ENCODE assay signal across 27 cellular contexts in the genomic region with DNA sequence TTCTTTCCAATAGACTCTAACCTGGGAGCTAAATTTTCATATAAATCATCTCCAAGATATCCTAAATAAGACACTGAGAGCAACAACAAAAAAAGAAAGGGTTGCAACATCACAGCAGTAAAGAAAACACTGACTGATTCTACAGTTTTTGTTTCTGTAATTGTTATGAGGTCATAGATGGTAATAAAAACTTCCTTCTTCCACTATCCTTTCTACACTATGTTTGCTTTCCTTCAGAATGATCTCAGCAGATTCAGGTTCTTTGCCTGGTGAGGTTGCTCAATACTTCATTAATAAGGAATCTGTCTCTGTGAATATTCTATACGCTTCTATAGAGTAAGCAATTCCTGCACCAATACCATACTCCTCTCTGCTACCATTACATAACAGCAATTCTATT.
"Had no signal": no experiment of that assay in that cellular context is flagged by ENCODE, and none has a peak within 500 bp of the region (broad histone marks: within the 10 kb centered on the region; RNA-seq: fewer than 3 reads in every experiment).

No MANE protein-coding gene starts in this region.

- H3K9ac ChIP-seq: neural progenitor cell had no signal

- FAIRE-seq: urothelium cell line had no signal

- DNase-seq: activated CD4-positive, alpha-beta T cell treated with anti-CD3 and anti-CD28 coated beads for 1 hour; activated CD4-positive, alpha-beta T cell treated with anti-CD3 and anti-CD28 coated beads, Interleukin-2, amount 50 U/mL, for 1 hour; activated CD8-positive, alpha-beta T cell treated with anti-CD3 and anti-CD28 coated beads, Interleukin-2, amount 10 ng/mL, durations not matched to agents 7 days and 5 days; activated gamma-delta T cell; activated naive CD4-positive, alpha-beta T cell treated with anti-CD3 and anti-CD28 coated beads, Interleukin-2, amount 50 U/mL, for 16 hours; activated naive CD8-positive, alpha-beta T cell treated with anti-CD3 and anti-CD28 coated beads, Interleukin-2, amount 50 U/mL, for 24 hours; anterior cingulate cortex; caudate nucleus; dorsolateral prefrontal cortex; effector memory CD8-positive, alpha-beta T cell; gastrocnemius medialis; hypothalamus; islet precursor cell; lower lobe of right lung; naive thymus-derived CD4-positive, alpha-beta T cell; posterior cingulate gyrus; retina; sigmoid colon; spleen; stimulated activated CD4-positive, alpha-beta T cell treated with anti-CD3 and anti-CD28 coated beads, Interleukin-4, amount 100 ng/mL, for 1 hour; stomach; transverse colon had no signal

- H3K36me3 ChIP-seq: gastrocnemius medialis, lower lobe of right lung, neural progenitor cell, sigmoid colon, spleen, stomach, transverse colon had no signal

- H3K4me2 ChIP-seq: neural progenitor cell had no signal

- H3K27me3 ChIP-seq: dorsolateral prefrontal cortex, gastrocnemius medialis, neural progenitor cell, sigmoid colon, spleen, stomach, transverse colon had no signal

- H2AFZ ChIP-seq: neural progenitor cell had no signal

- H3K27ac ChIP-seq: dorsolateral prefrontal cortex, epithelial cell of prostate, gastrocnemius medialis, lower lobe of right lung, neural progenitor cell, sigmoid colon, spleen, stomach, transverse colon had no signal

- H3K4me3 ChIP-seq: dorsolateral prefrontal cortex, gastrocnemius medialis, lower lobe of right lung, neural progenitor cell, sigmoid colon, spleen, stomach, transverse colon had no signal

- H3K4me1 ChIP-seq: spleen had no signal

- H3K9me3 ChIP-seq: gastrocnemius medialis, lower lobe of right lung, sigmoid colon, stomach, transverse colon had no signal

- ATAC-seq: activated CD8-positive, alpha-beta T cell treated with anti-CD3 and anti-CD28 coated beads, Interleukin-2, amount 10 ng/mL, durations not matched to agents 7 days and 5 days; activated naive CD8-positive, alpha-beta T cell treated with anti-CD3 and anti-CD28 coated beads, Interleukin-2, amount 50 U/mL, for 24 hours; effector memory CD8-positive, alpha-beta T cell; gastrocnemius medialis; left lobe of liver; lower lobe of right lung; naive thymus-derived CD4-positive, alpha-beta T cell; SK-N-SH treated with all-trans-retinoic acid at 6 μM for 48 hours had no signal
